38 cellular contexts compared by ENCODE assay signal in genomic region chr18:35739778-35740177, GRCh38.
"Had no signal": no experiment of that assay in that cellular context is flagged by ENCODE, and none has a peak within 500 bp of the region (broad histone marks: within the 10 kb centered on the region; RNA-seq: fewer than 3 reads in every experiment).

No MANE protein-coding gene starts in this region.

- DNase-seq: activated effector memory CD4-positive, alpha-beta T cell treated with anti-CD3 and anti-CD28 coated beads, Interleukin-2, amount 50 U/mL, for 16 hours; activated effector memory CD4-positive, alpha-beta T cell treated with Interleukin-2 at 50 U/mL for 16 hours; activated gamma-delta T cell; activated gamma-delta T cell treated with Interleukin-2 at 50 U/mL for 16 hours; activated naive CD4-positive, alpha-beta T cell; activated naive CD4-positive, alpha-beta T cell treated with anti-CD3 and anti-CD28 coated beads for 36 hours; activated naive CD4-positive, alpha-beta T cell treated with anti-CD3 and anti-CD28 coated beads, Interleukin-2, amount 10 ng/mL, durations not matched to agents 7 days and 5 days; activated naive CD4-positive, alpha-beta T cell treated with anti-CD3 and anti-CD28 coated beads, Interleukin-2, amount 50 U/mL, for 16 hours; activated naive CD4-positive, alpha-beta T cell treated with Interleukin-2 at 50 U/mL for 16 hours; activated naive CD8-positive, alpha-beta T cell treated with anti-CD3 and anti-CD28 coated beads for 36 hours; activated naive CD8-positive, alpha-beta T cell treated with anti-CD3 and anti-CD28 coated beads, Interleukin-2, amount 10 ng/mL, durations not matched to agents 7 days and 5 days; activated naive CD8-positive, alpha-beta T cell treated with anti-CD3 and anti-CD28 coated beads, Interleukin-2, amount 50 U/mL, for 24 hours; activated T-cell treated with anti-CD3 and anti-CD28 coated beads, Interleukin-2, amount 50 U/mL, for 4 hours; activated T-cell treated with anti-CD3 and anti-CD28 coated beads, Interleukin-2, amount 50 U/mL, for 48 hours; activated T-cell treated with anti-CD3 and anti-CD28 coated beads, Interleukin-2, amount 50 U/mL, for 72 hours; adrenal gland; amniotic stem cell; amygdala; anterior cingulate cortex; aorta; body of pancreas; brain microvascular endothelial cell; caudate nucleus; central memory CD4-positive, alpha-beta T cell; cerebellar nuclear complex had no signal

- ATAC-seq: activated naive CD4-positive, alpha-beta T cell treated with anti-CD3 and anti-CD28 coated beads, Interleukin-2, amount 50 U/mL, for 72 hours; activated naive CD8-positive, alpha-beta T cell treated with anti-CD3 and anti-CD28 coated beads, Interleukin-2, amount 50 U/mL, for 24 hours; activated T-cell treated with anti-CD3 and anti-CD28 coated beads, Interleukin-2, amount 50 U/mL, for 4 hours; activated T-cell treated with anti-CD3 and anti-CD28 coated beads, Interleukin-2, amount 50 U/mL, for 72 hours; activated T-helper 17 cell treated with anti-CD3 and anti-CD28 coated beads, Interleukin-2, amount 50 U/mL, for 72 hours; body of pancreas had no signal

- H3K36me3 ChIP-seq: adrenal gland, ascending aorta, brain microvascular endothelial cell, breast epithelium, cardiac muscle cell had no signal

- H3K4me3 Mint-ChIP-seq: activated naive CD4-positive, alpha-beta T cell treated with anti-CD3 and anti-CD28 coated beads for 36 hours; activated naive CD4-positive, alpha-beta T cell treated with anti-CD3 and anti-CD28 coated beads, Interleukin-2, amount 10 ng/mL, durations not matched to agents 7 days and 5 days; activated naive CD4-positive, alpha-beta T cell treated with anti-CD3 and anti-CD28 coated beads, Interleukin-2, amount 50 U/mL, for 24 hours; activated naive CD8-positive, alpha-beta T cell; activated naive CD8-positive, alpha-beta T cell treated with anti-CD3 and anti-CD28 coated beads for 36 hours; activated naive CD8-positive, alpha-beta T cell treated with anti-CD3 and anti-CD28 coated beads, Interleukin-2, amount 10 ng/mL, durations not matched to agents 7 days and 5 days; activated naive CD8-positive, alpha-beta T cell treated with anti-CD3 and anti-CD28 coated beads, Interleukin-2, amount 50 U/mL, for 24 hours; activated T-cell treated with anti-CD3 and anti-CD28 coated beads, Interleukin-2, amount 50 U/mL, for 4 hours; activated T-cell treated with anti-CD3 and anti-CD28 coated beads, Interleukin-2, amount 50 U/mL, for 72 hours; activated T-helper 1 cell treated with anti-CD3 and anti-CD28 coated beads, Interleukin-12 subunit alpha, Interleukin-12 subunit beta, Interleukin-2, Interleukin-4 antibody, amounts not matched to agents 30 ng/mL and 10 ng/mL and 1 ng/mL, durations not matched to agents 14 hours and 24 hours and 36 hours; activated T-helper 17 cell treated with anti-CD3 and anti-CD28 coated beads, Interleukin-2, amount 50 U/mL, for 72 hours; brain; central memory CD8-positive, alpha-beta T cell had no signal

- H3K9me3 ChIP-seq: adrenal gland, ascending aorta, body of pancreas had no signal

- H3K27ac Mint-ChIP-seq: activated naive CD4-positive, alpha-beta T cell treated with anti-CD3 and anti-CD28 coated beads for 36 hours; activated naive CD4-positive, alpha-beta T cell treated with anti-CD3 and anti-CD28 coated beads, Interleukin-2, amount 10 ng/mL, durations not matched to agents 7 days and 5 days; activated naive CD4-positive, alpha-beta T cell treated with anti-CD3 and anti-CD28 coated beads, Interleukin-2, amount 50 U/mL, for 24 hours; activated naive CD4-positive, alpha-beta T cell treated with anti-CD3 and anti-CD28 coated beads, Interleukin-2, amount 50 U/mL, for 72 hours; activated naive CD8-positive, alpha-beta T cell; activated naive CD8-positive, alpha-beta T cell treated with anti-CD3 and anti-CD28 coated beads for 36 hours; activated naive CD8-positive, alpha-beta T cell treated with anti-CD3 and anti-CD28 coated beads, Interleukin-2, amount 10 ng/mL, durations not matched to agents 7 days and 5 days; activated naive CD8-positive, alpha-beta T cell treated with anti-CD3 and anti-CD28 coated beads, Interleukin-2, amount 50 U/mL, for 24 hours; activated T-cell treated with anti-CD3 and anti-CD28 coated beads, Interleukin-2, amount 50 U/mL, for 72 hours; activated T-helper 1 cell treated with anti-CD3 and anti-CD28 coated beads, Interleukin-12 subunit alpha, Interleukin-12 subunit beta, Interleukin-2, Interleukin-4 antibody, amounts not matched to agents 30 ng/mL and 10 ng/mL and 1 ng/mL, durations not matched to agents 14 hours and 24 hours and 36 hours; activated T-helper 17 cell treated with anti-CD3 and anti-CD28 coated beads, Interleukin-2, amount 50 U/mL, for 72 hours; activated T-helper 2 cell treated with anti-CD3 and anti-CD28 coated beads, Interferon-gamma antibody, Interleukin-2, Interleukin-4, amounts not matched to agents 10 μg/mL and 5 μg/mL and 100 μg/mL, durations not matched to agents 14 hours and 24 hours and 36 hours; brain had no signal

- H3K9me3 Mint-ChIP-seq: activated naive CD4-positive, alpha-beta T cell treated with anti-CD3 and anti-CD28 coated beads, Interleukin-2, amount 10 ng/mL, durations not matched to agents 7 days and 5 days; activated naive CD8-positive, alpha-beta T cell treated with anti-CD3 and anti-CD28 coated beads, Interleukin-2, amount 10 ng/mL, durations not matched to agents 7 days and 5 days had no signal

- H3K4me1 Mint-ChIP-seq: activated naive CD4-positive, alpha-beta T cell treated with anti-CD3 and anti-CD28 coated beads, Interleukin-2, amount 10 ng/mL, durations not matched to agents 7 days and 5 days; activated naive CD4-positive, alpha-beta T cell treated with anti-CD3 and anti-CD28 coated beads, Interleukin-2, amount 50 U/mL, for 24 hours; activated naive CD8-positive, alpha-beta T cell treated with anti-CD3 and anti-CD28 coated beads for 36 hours; activated naive CD8-positive, alpha-beta T cell treated with anti-CD3 and anti-CD28 coated beads, Interleukin-2, amount 10 ng/mL, durations not matched to agents 7 days and 5 days; activated naive CD8-positive, alpha-beta T cell treated with anti-CD3 and anti-CD28 coated beads, Interleukin-2, amount 50 U/mL, for 24 hours; activated T-helper 17 cell treated with anti-CD3 and anti-CD28 coated beads, Interleukin-2, amount 50 U/mL, for 72 hours; brain; central memory CD8-positive, alpha-beta T cell had no signal

- FAIRE-seq: astrocyte, bronchial epithelial cell had no signal

- H3K27ac ChIP-seq: adrenal gland, ascending aorta, body of pancreas, brain microvascular endothelial cell, breast epithelium, cardiac muscle cell had no signal

- H3K4me1 ChIP-seq: ascending aorta, body of pancreas, breast epithelium had no signal

- H3K36me3 Mint-ChIP-seq: activated naive CD4-positive, alpha-beta T cell treated with anti-CD3 and anti-CD28 coated beads, Interleukin-2, amount 10 ng/mL, durations not matched to agents 7 days and 5 days; activated naive CD4-positive, alpha-beta T cell treated with anti-CD3 and anti-CD28 coated beads, Interleukin-2, amount 50 U/mL, for 24 hours; activated naive CD4-positive, alpha-beta T cell treated with anti-CD3 and anti-CD28 coated beads, Interleukin-2, amount 50 U/mL, for 72 hours; activated naive CD8-positive, alpha-beta T cell treated with anti-CD3 and anti-CD28 coated beads for 36 hours; activated naive CD8-positive, alpha-beta T cell treated with anti-CD3 and anti-CD28 coated beads, Interleukin-2, amount 10 ng/mL, durations not matched to agents 7 days and 5 days; brain had no signal

- H3K4me3 ChIP-seq: adrenal gland, ascending aorta, body of pancreas, breast epithelium, cardiac muscle cell had no signal

- H3K27me3 ChIP-seq: adrenal gland, ascending aorta, body of pancreas, brain microvascular endothelial cell, breast epithelium, cardiac muscle cell had no signal
